In the genomic region with DNA sequence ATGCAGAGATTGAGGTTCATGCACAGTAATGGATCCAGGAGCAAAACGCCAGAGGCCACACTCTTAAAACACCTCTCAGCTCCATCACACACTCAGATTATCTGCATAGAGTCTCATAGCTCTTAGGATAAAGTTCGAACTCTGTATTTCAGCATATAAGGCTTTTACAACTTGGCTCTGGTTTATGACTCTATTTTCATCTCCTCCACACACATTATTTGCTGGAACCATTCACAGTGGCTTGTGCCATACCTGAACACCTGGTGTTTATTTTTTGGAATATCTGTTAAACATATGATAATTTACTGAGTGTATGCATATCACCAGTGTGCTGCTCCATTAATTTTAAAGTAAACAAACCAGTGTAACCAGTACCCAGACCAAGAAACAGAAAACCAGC, we compare ENCODE assay signal across 19 cellular contexts. TPM values are rescaled to one million over a fixed set of nuclear protein-coding genes. Genes with fewer than 3 reads are reported as not detected.
"Had no signal": no experiment of that assay in that cellular context is flagged by ENCODE, and none has a peak within 500 bp of the region (broad histone marks: within the 10 kb centered on the region; RNA-seq: fewer than 3 reads in every experiment).

No MANE protein-coding gene starts in this region.

- H3K9me3 Mint-ChIP-seq: activated B cell treated with CpG ODN at 0.5 μM for 24 hours, nephron had no signal

- ATAC-seq: left ventricle myocardium superior, right cardiac atrium had no signal

- H3K27me3 Mint-ChIP-seq: activated B cell treated with CpG ODN at 0.5 μM for 24 hours; activated naive CD8-positive, alpha-beta T cell treated with anti-CD3 and anti-CD28 coated beads for 36 hours had no signal

- H3K4me1 Mint-ChIP-seq: activated B cell treated with CpG ODN at 0.5 μM for 24 hours had no signal

- H3K27ac Mint-ChIP-seq: activated B cell treated with CpG ODN at 0.5 μM for 24 hours; activated naive CD8-positive, alpha-beta T cell treated with anti-CD3 and anti-CD28 coated beads for 36 hours; T-helper 2 cell treated with Interferon-gamma antibody and Interleukin-4, amounts not matched to agents 5 μg/mL and 100 μg/mL, for 36 hours had no signal

- H3K4me3 Mint-ChIP-seq: activated B cell treated with CpG ODN at 0.5 μM for 24 hours; activated naive CD8-positive, alpha-beta T cell treated with anti-CD3 and anti-CD28 coated beads for 36 hours; brain; T-helper 2 cell treated with Interferon-gamma antibody and Interleukin-4, amounts not matched to agents 5 μg/mL and 100 μg/mL, for 36 hours had no signal

- DNase-seq: activated B cell treated with CpG ODN at 0.5 μM for 24 hours; activated CD4-positive, alpha-beta T cell treated with anti-CD3 and anti-CD28 coated beads for 48 hours; activated CD8-positive, alpha-beta memory T cell treated with anti-CD3 and anti-CD28 coated beads for 24 hours; activated naive CD4-positive, alpha-beta T cell treated with Interleukin-2 at 50 U/mL for 16 hours; activated naive CD8-positive, alpha-beta T cell treated with anti-CD3 and anti-CD28 coated beads for 36 hours; activated T-cell treated with anti-CD3 and anti-CD28 coated beads, Interleukin-2, amount 50 U/mL, for 1 hour; adrenal gland; aorta; dorsolateral prefrontal cortex; effector memory CD4-positive, alpha-beta T cell; left ventricle myocardium superior; posterior cingulate gyrus; right cardiac atrium; stimulated activated CD4-positive, alpha-beta T cell treated with anti-CD3 and anti-CD28 coated beads, Interleukin-15, amount 100 ng/mL, for 24 hours; stimulated activated CD4-positive, alpha-beta T cell treated with anti-CD3 and anti-CD28 coated beads, Interleukin-2, amount 100 ng/mL, for 24 hours; stimulated activated naive CD4-positive, alpha-beta T cell had no signal

RNA-seq across cellular contexts. Expression of gene RASL11B, which starts 27.2 kb away (rescaled TPM):
- total RNA-seq: activated B cell treated with CpG ODN at 0.5 μM for 24 hours had no signal
